ENCODE assay signal across 38 cellular contexts in genomic region chr5:159880676-159881075, GRCh38. TPM values are rescaled to one million over a fixed set of nuclear protein-coding genes. Genes with fewer than 3 reads are reported as not detected.
"Had no signal": no experiment of that assay in that cellular context is flagged by ENCODE, and none has a peak within 500 bp of the region (broad histone marks: within the 10 kb centered on the region; RNA-seq: fewer than 3 reads in every experiment).

No MANE protein-coding gene starts in this region.

- DNase-seq: activated effector memory CD4-positive, alpha-beta T cell treated with anti-CD3 and anti-CD28 coated beads, Interleukin-2, amount 50 U/mL, for 16 hours; activated effector memory CD4-positive, alpha-beta T cell treated with Interleukin-2 at 50 U/mL for 16 hours; activated gamma-delta T cell; activated gamma-delta T cell treated with Interleukin-2 at 50 U/mL for 16 hours; activated naive CD4-positive, alpha-beta T cell; activated naive CD4-positive, alpha-beta T cell treated with anti-CD3 and anti-CD28 coated beads for 36 hours; activated naive CD4-positive, alpha-beta T cell treated with anti-CD3 and anti-CD28 coated beads, Interleukin-2, amount 10 ng/mL, durations not matched to agents 7 days and 5 days; activated naive CD4-positive, alpha-beta T cell treated with anti-CD3 and anti-CD28 coated beads, Interleukin-2, amount 50 U/mL, for 16 hours; activated naive CD4-positive, alpha-beta T cell treated with Interleukin-2 at 50 U/mL for 16 hours; activated naive CD8-positive, alpha-beta T cell treated with anti-CD3 and anti-CD28 coated beads for 36 hours; activated naive CD8-positive, alpha-beta T cell treated with anti-CD3 and anti-CD28 coated beads, Interleukin-2, amount 10 ng/mL, durations not matched to agents 7 days and 5 days; activated naive CD8-positive, alpha-beta T cell treated with anti-CD3 and anti-CD28 coated beads, Interleukin-2, amount 50 U/mL, for 24 hours; activated T-cell treated with anti-CD3 and anti-CD28 coated beads, Interleukin-2, amount 50 U/mL, for 1 hour; activated T-cell treated with anti-CD3 and anti-CD28 coated beads, Interleukin-2, amount 50 U/mL, for 24 hours; activated T-cell treated with anti-CD3 and anti-CD28 coated beads, Interleukin-2, amount 50 U/mL, for 4 hours; activated T-cell treated with anti-CD3 and anti-CD28 coated beads, Interleukin-2, amount 50 U/mL, for 48 hours; activated T-cell treated with anti-CD3 and anti-CD28 coated beads, Interleukin-2, amount 50 U/mL, for 72 hours; adrenal gland; amniotic stem cell; amygdala; anterior cingulate cortex; aorta; body of pancreas; brain microvascular endothelial cell; caudate nucleus; central memory CD4-positive, alpha-beta T cell; cerebellar nuclear complex had no signal

- H3K36me3 ChIP-seq: adrenal gland, ascending aorta, brain microvascular endothelial cell, breast epithelium, cardiac muscle cell had no signal

- H3K4me1 Mint-ChIP-seq: activated naive CD4-positive, alpha-beta T cell treated with anti-CD3 and anti-CD28 coated beads, Interleukin-2, amount 10 ng/mL, durations not matched to agents 7 days and 5 days; activated naive CD4-positive, alpha-beta T cell treated with anti-CD3 and anti-CD28 coated beads, Interleukin-2, amount 50 U/mL, for 24 hours; activated naive CD8-positive, alpha-beta T cell treated with anti-CD3 and anti-CD28 coated beads for 36 hours; activated naive CD8-positive, alpha-beta T cell treated with anti-CD3 and anti-CD28 coated beads, Interleukin-2, amount 10 ng/mL, durations not matched to agents 7 days and 5 days; activated naive CD8-positive, alpha-beta T cell treated with anti-CD3 and anti-CD28 coated beads, Interleukin-2, amount 50 U/mL, for 24 hours; activated T-helper 17 cell treated with anti-CD3 and anti-CD28 coated beads, Interleukin-2, amount 50 U/mL, for 72 hours; central memory CD8-positive, alpha-beta T cell had no signal

- H3K9me3 ChIP-seq: adrenal gland, ascending aorta, body of pancreas, breast epithelium had no signal

- H3K4me3 Mint-ChIP-seq: activated naive CD4-positive, alpha-beta T cell treated with anti-CD3 and anti-CD28 coated beads for 36 hours; activated naive CD4-positive, alpha-beta T cell treated with anti-CD3 and anti-CD28 coated beads, Interleukin-2, amount 10 ng/mL, durations not matched to agents 7 days and 5 days; activated naive CD4-positive, alpha-beta T cell treated with anti-CD3 and anti-CD28 coated beads, Interleukin-2, amount 50 U/mL, for 24 hours; activated naive CD8-positive, alpha-beta T cell; activated naive CD8-positive, alpha-beta T cell treated with anti-CD3 and anti-CD28 coated beads for 36 hours; activated naive CD8-positive, alpha-beta T cell treated with anti-CD3 and anti-CD28 coated beads, Interleukin-2, amount 10 ng/mL, durations not matched to agents 7 days and 5 days; activated naive CD8-positive, alpha-beta T cell treated with anti-CD3 and anti-CD28 coated beads, Interleukin-2, amount 50 U/mL, for 24 hours; activated T-cell treated with anti-CD3 and anti-CD28 coated beads, Interleukin-2, amount 50 U/mL, for 24 hours; activated T-cell treated with anti-CD3 and anti-CD28 coated beads, Interleukin-2, amount 50 U/mL, for 4 hours; activated T-cell treated with anti-CD3 and anti-CD28 coated beads, Interleukin-2, amount 50 U/mL, for 72 hours; activated T-helper 1 cell treated with anti-CD3 and anti-CD28 coated beads, Interleukin-12 subunit alpha, Interleukin-12 subunit beta, Interleukin-2, Interleukin-4 antibody, amounts not matched to agents 30 ng/mL and 10 ng/mL and 1 ng/mL, durations not matched to agents 14 hours and 24 hours and 36 hours; activated T-helper 17 cell treated with anti-CD3 and anti-CD28 coated beads, Interleukin-2, amount 50 U/mL, for 72 hours; brain; central memory CD8-positive, alpha-beta T cell had no signal

- H3K9me3 Mint-ChIP-seq: activated naive CD4-positive, alpha-beta T cell treated with anti-CD3 and anti-CD28 coated beads for 36 hours; activated naive CD4-positive, alpha-beta T cell treated with anti-CD3 and anti-CD28 coated beads, Interleukin-2, amount 10 ng/mL, durations not matched to agents 7 days and 5 days; activated naive CD4-positive, alpha-beta T cell treated with anti-CD3 and anti-CD28 coated beads, Interleukin-2, amount 50 U/mL, for 24 hours; activated naive CD4-positive, alpha-beta T cell treated with anti-CD3 and anti-CD28 coated beads, Interleukin-2, amount 50 U/mL, for 72 hours; activated naive CD8-positive, alpha-beta T cell treated with anti-CD3 and anti-CD28 coated beads for 36 hours; activated naive CD8-positive, alpha-beta T cell treated with anti-CD3 and anti-CD28 coated beads, Interleukin-2, amount 10 ng/mL, durations not matched to agents 7 days and 5 days; activated naive CD8-positive, alpha-beta T cell treated with anti-CD3 and anti-CD28 coated beads, Interleukin-2, amount 50 U/mL, for 24 hours; activated T-cell treated with anti-CD3 and anti-CD28 coated beads, Interleukin-2, amount 50 U/mL, for 24 hours; activated T-cell treated with anti-CD3 and anti-CD28 coated beads, Interleukin-2, amount 50 U/mL, for 4 hours; activated T-cell treated with anti-CD3 and anti-CD28 coated beads, Interleukin-2, amount 50 U/mL, for 72 hours; activated T-helper 1 cell treated with anti-CD3 and anti-CD28 coated beads, Interleukin-12 subunit alpha, Interleukin-12 subunit beta, Interleukin-2, Interleukin-4 antibody, amounts not matched to agents 30 ng/mL and 10 ng/mL and 1 ng/mL, durations not matched to agents 14 hours and 24 hours and 36 hours; activated T-helper 17 cell treated with anti-CD3 and anti-CD28 coated beads, Interleukin-2, amount 50 U/mL, for 72 hours; activated T-helper 2 cell treated with anti-CD3 and anti-CD28 coated beads, Interferon-gamma antibody, Interleukin-2, Interleukin-4, amounts not matched to agents 10 μg/mL and 5 μg/mL and 100 μg/mL, durations not matched to agents 14 hours and 24 hours and 36 hours; brain; central memory CD8-positive, alpha-beta T cell had no signal

- H3K27ac Mint-ChIP-seq: activated naive CD4-positive, alpha-beta T cell treated with anti-CD3 and anti-CD28 coated beads for 36 hours; activated naive CD4-positive, alpha-beta T cell treated with anti-CD3 and anti-CD28 coated beads, Interleukin-2, amount 10 ng/mL, durations not matched to agents 7 days and 5 days; activated naive CD4-positive, alpha-beta T cell treated with anti-CD3 and anti-CD28 coated beads, Interleukin-2, amount 50 U/mL, for 24 hours; activated naive CD4-positive, alpha-beta T cell treated with anti-CD3 and anti-CD28 coated beads, Interleukin-2, amount 50 U/mL, for 72 hours; activated naive CD8-positive, alpha-beta T cell; activated naive CD8-positive, alpha-beta T cell treated with anti-CD3 and anti-CD28 coated beads for 36 hours; activated naive CD8-positive, alpha-beta T cell treated with anti-CD3 and anti-CD28 coated beads, Interleukin-2, amount 10 ng/mL, durations not matched to agents 7 days and 5 days; activated naive CD8-positive, alpha-beta T cell treated with anti-CD3 and anti-CD28 coated beads, Interleukin-2, amount 50 U/mL, for 24 hours; activated T-cell treated with anti-CD3 and anti-CD28 coated beads, Interleukin-2, amount 50 U/mL, for 24 hours; activated T-cell treated with anti-CD3 and anti-CD28 coated beads, Interleukin-2, amount 50 U/mL, for 72 hours; activated T-helper 1 cell treated with anti-CD3 and anti-CD28 coated beads, Interleukin-12 subunit alpha, Interleukin-12 subunit beta, Interleukin-2, Interleukin-4 antibody, amounts not matched to agents 30 ng/mL and 10 ng/mL and 1 ng/mL, durations not matched to agents 14 hours and 24 hours and 36 hours; activated T-helper 17 cell treated with anti-CD3 and anti-CD28 coated beads, Interleukin-2, amount 50 U/mL, for 72 hours; activated T-helper 2 cell treated with anti-CD3 and anti-CD28 coated beads, Interferon-gamma antibody, Interleukin-2, Interleukin-4, amounts not matched to agents 10 μg/mL and 5 μg/mL and 100 μg/mL, durations not matched to agents 14 hours and 24 hours and 36 hours; brain had no signal

- H3K4me1 ChIP-seq: body of pancreas had no signal

- H3K27ac ChIP-seq: adrenal gland, body of pancreas, brain microvascular endothelial cell, breast epithelium, cardiac muscle cell had no signal

- H3K27me3 ChIP-seq: adrenal gland, ascending aorta, body of pancreas, brain microvascular endothelial cell, breast epithelium, cardiac muscle cell had no signal

- H3K4me3 ChIP-seq: adrenal gland, ascending aorta, body of pancreas, breast epithelium, cardiac muscle cell had no signal

- H3K36me3 Mint-ChIP-seq: activated naive CD4-positive, alpha-beta T cell treated with anti-CD3 and anti-CD28 coated beads, Interleukin-2, amount 10 ng/mL, durations not matched to agents 7 days and 5 days; activated naive CD4-positive, alpha-beta T cell treated with anti-CD3 and anti-CD28 coated beads, Interleukin-2, amount 50 U/mL, for 24 hours; activated naive CD4-positive, alpha-beta T cell treated with anti-CD3 and anti-CD28 coated beads, Interleukin-2, amount 50 U/mL, for 72 hours; activated naive CD8-positive, alpha-beta T cell; activated naive CD8-positive, alpha-beta T cell treated with anti-CD3 and anti-CD28 coated beads for 36 hours; activated naive CD8-positive, alpha-beta T cell treated with anti-CD3 and anti-CD28 coated beads, Interleukin-2, amount 10 ng/mL, durations not matched to agents 7 days and 5 days; brain had no signal

- H3K27me3 Mint-ChIP-seq: brain had no signal

RNA-seq across cellular contexts. Expression of gene ADRA1B, which starts 35.6 kb away (rescaled TPM):
- total RNA-seq: activated naive CD4-positive, alpha-beta T cell treated with anti-CD3 and anti-CD28 coated beads for 36 hours; activated naive CD4-positive, alpha-beta T cell treated with anti-CD3 and anti-CD28 coated beads, Interleukin-2, amount 50 U/mL, for 72 hours; activated naive CD8-positive, alpha-beta T cell treated with anti-CD3 and anti-CD28 coated beads for 36 hours; activated naive CD8-positive, alpha-beta T cell treated with anti-CD3 and anti-CD28 coated beads, Interleukin-2, amount 10 ng/mL, durations not matched to agents 7 days and 5 days; activated T-cell treated with anti-CD3 and anti-CD28 coated beads, Interleukin-2, amount 50 U/mL, for 72 hours; activated T-helper 1 cell treated with anti-CD3 and anti-CD28 coated beads, Interleukin-12 subunit alpha, Interleukin-12 subunit beta, Interleukin-2, Interleukin-4 antibody, amounts not matched to agents 30 ng/mL and 10 ng/mL and 1 ng/mL, durations not matched to agents 14 hours and 24 hours and 36 hours; activated T-helper 17 cell treated with anti-CD3 and anti-CD28 coated beads, Interleukin-2, amount 50 U/mL, for 72 hours; activated T-helper 2 cell treated with anti-CD3 and anti-CD28 coated beads, Interferon-gamma antibody, Interleukin-2, Interleukin-4, amounts not matched to agents 10 μg/mL and 5 μg/mL and 100 μg/mL, durations not matched to agents 14 hours and 24 hours and 36 hours had no signal
